ENCODE assay signal across 23 cellular contexts in genomic region chr3:14154242-14154641, GRCh38. TPM values are rescaled to one million over a fixed set of nuclear protein-coding genes. Genes with fewer than 3 reads are reported as not detected.
DNase-seq lines count a peak whose midpoint lies in the region; ATAC-seq, FAIRE-seq and TF ChIP-seq lines count a peak whose summit lies in the region.
"Had no signal": no experiment of that assay in that cellular context is flagged by ENCODE, and none has a peak within 500 bp of the region (broad histone marks: within the 10 kb centered on the region; RNA-seq: fewer than 3 reads in every experiment).

No MANE protein-coding gene starts in this region.

- dilution Hi-C loops in endothelial cell of umbilical vein (cut with MboI; ENCODE audit: extremely low pct_ligation_motif_present, low sequenced_read_pairs): no loop called here

- no peaks in the 10 kb centered on the region for H3K9me3 Mint-ChIP-seq in activated naive CD4-positive, alpha-beta T cell treated with anti-CD3 and anti-CD28 coated beads, Interleukin-2, amount 50 U/mL, for 24 hours
- no peaks in the 10 kb centered on the region for H3K9me3 Mint-ChIP-seq in stimulated activated effector memory CD8-positive, alpha-beta T cell treated with anti-CD3 and anti-CD28 coated beads, Interleukin-12 subunit alpha, Interleukin-12 subunit beta, amount 100 ng/mL, for 72 hours

- H3K4me3 ChIP-seq in endothelial cell of umbilical vein (replicated peaks in 1 of 3; ENCODE audit: insufficient read depth in 1 of 3, low read depth in 1 of 3, low read length in 3 of 3): no peak overlapping the region
- H3K4me3 ChIP-seq: PC-9, SJCRH30 had no signal

- no peaks in the 10 kb centered on the region for H3K9me1 ChIP-seq in endothelial cell of umbilical vein (replicated peaks; ENCODE audit: control insufficient read depth, extremely low read depth, insufficient read depth, low read length)

- CTCF ChIA-PET in endothelial cell of umbilical vein (lab: Charles Lee) (interaction anchor here (2.3 kb wide), 1 partner anchor 9 kb away, joined by 6 read pairs; no protein-coding TSS in a partner anchor), RWPE1 (lab: Yijun Ruan, JAX) (no interaction called here)

- H3K9ac ChIP-seq in endothelial cell of umbilical vein (replicated peaks; ENCODE audit: extremely low read depth, insufficient read depth, low read length): no peak overlapping the region

- intact Hi-C loops in endothelial cell of umbilical vein (cut with micrococcal nuclease): no loop called here

- H3K4me1 ChIP-seq in endothelial cell of umbilical vein (ENCODE audit: control insufficient read depth, extremely low read depth, insufficient read depth, low read length): peaks cover 2% of the 10 kb centered on the region
- H3K4me1 ChIP-seq: SJCRH30 had no signal

- H2AFZ ChIP-seq in endothelial cell of umbilical vein (ENCODE audit: low read depth, low read length): no peak overlapping the region
- H2AFZ ChIP-seq: PC-9 had no signal

- peak overlapping the region; percentile 48 for H3K27ac Mint-ChIP-seq in activated naive CD4-positive, alpha-beta T cell treated with anti-CD3 and anti-CD28 coated beads, Interleukin-2, amount 50 U/mL, for 24 hours
- peak overlapping the region; percentile 51 for H3K27ac Mint-ChIP-seq in T-helper 17 cell
- peak overlapping the region; percentile 24 for H3K27ac Mint-ChIP-seq in stimulated activated effector memory CD8-positive, alpha-beta T cell treated with anti-CD3 and anti-CD28 coated beads, Interleukin-12 subunit alpha, Interleukin-12 subunit beta, amount 100 ng/mL, for 72 hours

- H3K27me3 Mint-ChIP-seq in activated naive CD4-positive, alpha-beta T cell treated with anti-CD3 and anti-CD28 coated beads, Interleukin-2, amount 50 U/mL, for 24 hours: no peaks in the 10 kb centered on the region
- H3K27me3 Mint-ChIP-seq in T-helper 17 cell: no peaks in the 10 kb centered on the region

- H3K4me1 Mint-ChIP-seq in activated naive CD4-positive, alpha-beta T cell treated with anti-CD3 and anti-CD28 coated beads, Interleukin-2, amount 50 U/mL, for 24 hours: peaks cover 21% of the 10 kb centered on the region
- H3K4me1 Mint-ChIP-seq in T-helper 17 cell: peaks cover 18% of the 10 kb centered on the region
- peaks cover 15% of the 10 kb centered on the region for H3K4me1 Mint-ChIP-seq in stimulated activated effector memory CD8-positive, alpha-beta T cell treated with anti-CD3 and anti-CD28 coated beads, Interleukin-12 subunit alpha, Interleukin-12 subunit beta, amount 100 ng/mL, for 72 hours

- no peaks in the 10 kb centered on the region for H3K27me3 ChIP-seq in endothelial cell of umbilical vein (ENCODE audit: control insufficient read depth in 2 of 2, insufficient read depth in 2 of 2, low read length in 2 of 2)
- H3K27me3 ChIP-seq: SJCRH30 had no signal

- no peaks in the 10 kb centered on the region for H3K9me3 ChIP-seq in T-helper 17 cell (ENCODE audit: control insufficient read depth, low read length, poor library complexity, severe bottlenecking)
- H3K9me3 ChIP-seq in endothelial cell of umbilical vein (replicated peaks; ENCODE audit: control insufficient read depth, insufficient read depth, low read length): no peaks in the 10 kb centered on the region
- H3K9me3 ChIP-seq: SJCRH30 had no signal

- TF ChIP-seq POLR2A in endothelial cell of umbilical vein (IDR thresholded peaks at IDR 0.05; ENCODE audit: low read depth, low read length): no peak

- no peak overlapping the region for H3K4me3 Mint-ChIP-seq in activated naive CD4-positive, alpha-beta T cell treated with anti-CD3 and anti-CD28 coated beads, Interleukin-2, amount 50 U/mL, for 24 hours
- H3K4me3 Mint-ChIP-seq in T-helper 17 cell: no peak overlapping the region
- H3K4me3 Mint-ChIP-seq in stimulated activated effector memory CD8-positive, alpha-beta T cell treated with anti-CD3 and anti-CD28 coated beads, Interleukin-12 subunit alpha, Interleukin-12 subunit beta, amount 100 ng/mL, for 72 hours: no peak overlapping the region

- peaks cover 11% of the 10 kb centered on the region for H3K36me3 Mint-ChIP-seq in activated naive CD4-positive, alpha-beta T cell treated with anti-CD3 and anti-CD28 coated beads, Interleukin-2, amount 50 U/mL, for 24 hours
- peaks cover 19% of the 10 kb centered on the region for H3K36me3 Mint-ChIP-seq in T-helper 17 cell (ENCODE audit: low read depth)
- peaks cover 84% of the 10 kb centered on the region for H3K36me3 Mint-ChIP-seq in stimulated activated effector memory CD8-positive, alpha-beta T cell treated with anti-CD3 and anti-CD28 coated beads, Interleukin-12 subunit alpha, Interleukin-12 subunit beta, amount 100 ng/mL, for 72 hours

- no peak overlapping the region for H3K4me2 ChIP-seq in endothelial cell of umbilical vein (ENCODE audit: insufficient read depth, low read length)
- H3K4me2 ChIP-seq: PC-9 had no signal

- DNase-seq in activated naive CD4-positive, alpha-beta T cell treated with Interleukin-2 at 50 U/mL for 16 hours: no peak
- DNase-seq in T-helper 17 cell: no peak
- peak; percentile 58 for DNase-seq in endothelial cell of umbilical vein (ENCODE audit: low read depth, low spot score)
- DNase-seq in stimulated activated effector memory CD8-positive, alpha-beta T cell treated with anti-CD3 and anti-CD28 coated beads, Interleukin-12 subunit alpha, Interleukin-12 subunit beta, amount 100 ng/mL, for 72 hours (ENCODE audit: low spot score in 2 of 2): no peak
- no peak for DNase-seq in foreskin melanocyte
- no peak for DNase-seq in hepatic stellate cell (ENCODE audit: low spot score)
- no peak for DNase-seq in RWPE1 (ENCODE audit: low spot score)
- DNase-seq: 8988T, C1 segment of cervical spinal cord, COR-L47, DMS79, MM.1S, NCI-H1048, NCI-H1436 treated with DMSO at 0.1 percent for 48 hours, NCI-H1930, NCI-H226, NCI-H510A treated with DMSO at 0.1 percent for 48 hours, NCI-H748 treated with DMSO at 0.1 percent for 48 hours, PC-9, RPMI8226, SJCRH30 had no signal

- POLR2A ChIA-PET in endothelial cell of umbilical vein (lab: Charles Lee): no interaction called here
- POLR2A ChIA-PET in RWPE1 (lab: Yijun Ruan, JAX; ENCODE audit: low non-redundant PET): no interaction called here

- H3K79me2 ChIP-seq in endothelial cell of umbilical vein (ENCODE audit: control insufficient read depth, insufficient read depth, low read length): no peaks in the 10 kb centered on the region

- H3K27ac ChIP-seq in endothelial cell of umbilical vein (ENCODE audit: insufficient read depth, low read depth, low read length): no peak overlapping the region
- no peak overlapping the region for H3K27ac ChIP-seq in RWPE1
- H3K27ac ChIP-seq: PC-9, SJCRH30 had no signal

- no TSS peak for BruUV-seq in endothelial cell of umbilical vein (replicated peaks; lab: Mats Ljungman, UMichigan)

- no peaks in the 10 kb centered on the region for H4K20me1 ChIP-seq in endothelial cell of umbilical vein (replicated peaks; ENCODE audit: control insufficient read depth, extremely low read depth, insufficient read depth, low read length)

- no peak for TF ChIP-seq CTCF in endothelial cell of umbilical vein (IDR thresholded peaks at IDR 0.05; ENCODE audit: extremely low read depth in 1 of 2, insufficient read depth in 1 of 2, low read depth in 1 of 2, low read length in 2 of 2)
- TF ChIP-seq CTCF in RWPE1 (conservative IDR thresholded peaks at IDR 0.05; ENCODE audit: low read depth): no peak

- no peak for ATAC-seq in T-helper 17 cell
- no peak for ATAC-seq in stimulated activated effector memory CD8-positive, alpha-beta T cell treated with anti-CD3 and anti-CD28 coated beads, Interleukin-12 subunit alpha, Interleukin-12 subunit beta, amount 100 ng/mL, for 72 hours

- peak; percentile 42 for FAIRE-seq in endothelial cell of umbilical vein (lab: Jason Lieb, UNC)
- FAIRE-seq: H54 had no signal

- H3K36me3 ChIP-seq in endothelial cell of umbilical vein (ENCODE audit: control insufficient read depth in 2 of 2, extremely low read depth in 1 of 2, insufficient read depth in 2 of 2, low read length in 2 of 2): peaks cover 13 to 26% of the 10 kb centered on the region in 2 experiments

RNA-seq across cellular contexts. Expression of gene XPC, which starts 24.2 kb away (rescaled TPM):
- total RNA-seq in T-helper 17 cell: 10 to 100 TPM; 65.0 to 76.4 TPM
- total RNA-seq in endothelial cell of umbilical vein: 36.7 and 36.8 TPM in 2 replicates
- 9.0 and 11.9 TPM in 2 replicates for polyA plus RNA-seq in endothelial cell of umbilical vein
- polyA plus RNA-seq in endothelial cell of umbilical vein (2011; cell fraction: cytosol; rRNA removed): 16.4 and 16.7 TPM in 2 replicates
- 59.4 and 61.4 TPM in 2 replicates for polyA plus RNA-seq in endothelial cell of umbilical vein (2011; cell fraction: nucleus; rRNA removed)
- 31.1 and 39.1 TPM in 2 replicates for polyA plus RNA-seq in endothelial cell of umbilical vein (2012)
- 29.2 and 29.8 TPM in 2 replicates for polyA minus RNA-seq in endothelial cell of umbilical vein
- 15.4 TPM for polyA minus RNA-seq in endothelial cell of umbilical vein (2011; cell fraction: cytosol; rRNA and poly(A)+ RNA removed)
- polyA minus RNA-seq in endothelial cell of umbilical vein (2011; cell fraction: nucleus; rRNA and poly(A)+ RNA removed): 33.6 and 51.8 TPM in 2 replicates

RNA-seq across cellular contexts. Expression of gene LSM3, which starts 24.4 kb away (rescaled TPM):
- total RNA-seq in T-helper 17 cell (1 to 10 TPM; 5.5 to 6.3 TPM), endothelial cell of umbilical vein (13.0 and 13.6 TPM in 2 replicates)
- polyA plus RNA-seq in endothelial cell of umbilical vein: 2.5 and 4.4 TPM in 2 replicates
- 6.2 and 7.5 TPM in 2 replicates for polyA plus RNA-seq in endothelial cell of umbilical vein (2011; cell fraction: cytosol; rRNA removed)
- polyA plus RNA-seq in endothelial cell of umbilical vein (2011; cell fraction: nucleus; rRNA removed): 2.2 and 3.8 TPM in 2 replicates
- polyA plus RNA-seq in endothelial cell of umbilical vein (2012): 11.5 and 19.6 TPM in 2 replicates
- 1.7 and 2.5 TPM in 2 replicates for polyA minus RNA-seq in endothelial cell of umbilical vein
- 4.0 TPM for polyA minus RNA-seq in endothelial cell of umbilical vein (2011; cell fraction: cytosol; rRNA and poly(A)+ RNA removed)
- 3.4 and 3.8 TPM in 2 replicates for polyA minus RNA-seq in endothelial cell of umbilical vein (2011; cell fraction: nucleus; rRNA and poly(A)+ RNA removed)

RNA-seq across cellular contexts. Expression of gene TMEM43, which starts 29.4 kb away (rescaled TPM):
- total RNA-seq in T-helper 17 cell (10 to 100 TPM; 45.6 to 51.4 TPM), endothelial cell of umbilical vein (69.6 and 80.6 TPM in 2 replicates)
- polyA plus RNA-seq in endothelial cell of umbilical vein: 119 and 122 TPM in 2 replicates
- 94.3 and 97.8 TPM in 2 replicates for polyA plus RNA-seq in endothelial cell of umbilical vein (2011; cell fraction: cytosol; rRNA removed)
- polyA plus RNA-seq in endothelial cell of umbilical vein (2011; cell fraction: nucleus; rRNA removed): 102 and 112 TPM in 2 replicates
- 79.8 and 81.2 TPM in 2 replicates for polyA plus RNA-seq in endothelial cell of umbilical vein (2012)
- 118 and 124 TPM in 2 replicates for polyA minus RNA-seq in endothelial cell of umbilical vein
- 21.1 TPM for polyA minus RNA-seq in endothelial cell of umbilical vein (2011; cell fraction: cytosol; rRNA and poly(A)+ RNA removed)
- 32.1 and 35.7 TPM in 2 replicates for polyA minus RNA-seq in endothelial cell of umbilical vein (2011; cell fraction: nucleus; rRNA and poly(A)+ RNA removed)

RNA-seq across cellular contexts. Expression of gene CHCHD4, which starts 29.6 kb away (rescaled TPM):
- total RNA-seq in T-helper 17 cell (1 to 10 TPM; 2.7 to 3.6 TPM), endothelial cell of umbilical vein (12.4 and 13.6 TPM in 2 replicates)
- 6.5 and 8.5 TPM in 2 replicates for polyA plus RNA-seq in endothelial cell of umbilical vein
- 10.8 and 10.9 TPM in 2 replicates for polyA plus RNA-seq in endothelial cell of umbilical vein (2011; cell fraction: cytosol; rRNA removed)
- 4.9 and 5.5 TPM in 2 replicates for polyA plus RNA-seq in endothelial cell of umbilical vein (2011; cell fraction: nucleus; rRNA removed)
- 9.0 and 13.2 TPM in 2 replicates for polyA plus RNA-seq in endothelial cell of umbilical vein (2012)
- polyA minus RNA-seq in endothelial cell of umbilical vein: 4.4 and 5.0 TPM in 2 replicates
- polyA minus RNA-seq in endothelial cell of umbilical vein (2011; cell fraction: cytosol; rRNA and poly(A)+ RNA removed): 12.2 TPM
- 1.0 and 2.0 TPM in 2 replicates for polyA minus RNA-seq in endothelial cell of umbilical vein (2011; cell fraction: nucleus; rRNA and poly(A)+ RNA removed)
